Comparison of ENCODE assay signal across 32 cellular contexts in genomic region chr12:82800185-82800584, GRCh38.
"Had no signal": no experiment of that assay in that cellular context is flagged by ENCODE, and none has a peak within 500 bp of the region (broad histone marks: within the 10 kb centered on the region; RNA-seq: fewer than 3 reads in every experiment).

No MANE protein-coding gene starts in this region.

- H3K36me3 Mint-ChIP-seq: activated naive CD8-positive, alpha-beta T cell treated with anti-CD3 and anti-CD28 coated beads for 36 hours; stimulated activated effector memory CD8-positive, alpha-beta T cell treated with anti-CD3 and anti-CD28 coated beads, Interleukin-12 subunit alpha, Interleukin-12 subunit beta, amount 100 ng/mL, for 72 hours had no signal

- H3K27me3 Mint-ChIP-seq: activated CD4-positive, alpha-beta memory T cell treated with anti-CD3 and anti-CD28 coated beads for 36 hours; activated naive CD8-positive, alpha-beta T cell treated with anti-CD3 and anti-CD28 coated beads for 36 hours; memory B cell; naive thymus-derived CD4-positive, alpha-beta T cell; stimulated activated naive CD8-positive, alpha-beta T cell treated with anti-CD3 and anti-CD28 coated beads, Interleukin-15, Interleukin-2, amounts not matched to agents 100 ng/mL and 50 ng/mL, for 24 hours; T-helper 17 cell had no signal

- DNase-seq: activated CD4-positive, alpha-beta memory T cell treated with anti-CD3 and anti-CD28 coated beads for 36 hours; activated CD4-positive, alpha-beta T cell treated with anti-CD3 and anti-CD28 coated beads, Interleukin-2, amount 10 ng/mL, durations not matched to agents 24 days and 14 days; activated CD4-positive, CD25-positive, alpha-beta regulatory T cell treated with anti-CD3 and anti-CD28 coated beads, Interleukin-2, amount 50 U/mL, for 72 hours; activated CD8-positive, alpha-beta memory T cell treated with anti-CD3 and anti-CD28 coated beads, Interleukin-2, amount 50 U/mL, for 4 hours; activated effector memory CD4-positive, alpha-beta T cell treated with anti-CD3 and anti-CD28 coated beads, Interleukin-2, amount 50 U/mL, for 16 hours; activated naive CD4-positive, alpha-beta T cell treated with anti-CD3 and anti-CD28 coated beads for 36 hours; activated naive CD8-positive, alpha-beta T cell treated with anti-CD3 and anti-CD28 coated beads for 36 hours; activated T-cell treated with anti-CD3 and anti-CD28 coated beads, Interleukin-2, amount 50 U/mL, for 1 hour; adrenal gland; aorta; body of pancreas; endodermal cell; head of caudate nucleus; hypothalamus; immature natural killer cell; midbrain; naive thymus-derived CD4-positive, alpha-beta T cell; ovary; psoas muscle; sigmoid colon; small intestine; stimulated activated CD4-positive, alpha-beta T cell treated with anti-CD3 and anti-CD28 coated beads, Interleukin-4, amount 100 ng/mL, for 24 hours; substantia nigra; T-helper 17 cell; T1000; thyroid gland; upper lobe of right lung had no signal

- H3K4me3 Mint-ChIP-seq: activated CD4-positive, alpha-beta memory T cell treated with anti-CD3 and anti-CD28 coated beads for 36 hours; activated CD4-positive, alpha-beta T cell treated with anti-CD3 and anti-CD28 coated beads, Interleukin-2, amount 10 ng/mL, durations not matched to agents 24 days and 14 days; activated naive CD4-positive, alpha-beta T cell treated with anti-CD3 and anti-CD28 coated beads for 36 hours; activated naive CD8-positive, alpha-beta T cell treated with anti-CD3 and anti-CD28 coated beads for 36 hours; activated T-helper 1 cell treated with anti-CD3 and anti-CD28 coated beads, Interleukin-12 subunit alpha, Interleukin-12 subunit beta, Interleukin-2, Interleukin-4 antibody, amounts not matched to agents 30 ng/mL and 10 ng/mL and 1 ng/mL, durations not matched to agents 14 hours and 24 hours and 36 hours; endodermal cell; immature natural killer cell; memory B cell; naive thymus-derived CD4-positive, alpha-beta T cell; stimulated activated effector memory CD8-positive, alpha-beta T cell treated with anti-CD3 and anti-CD28 coated beads, Interleukin-12 subunit alpha, Interleukin-12 subunit beta, amount 100 ng/mL, for 72 hours; stimulated activated naive CD8-positive, alpha-beta T cell treated with anti-CD3 and anti-CD28 coated beads, Interleukin-15, Interleukin-2, amounts not matched to agents 100 ng/mL and 50 ng/mL, for 24 hours; T-helper 17 cell had no signal

- H3K4me1 Mint-ChIP-seq: activated CD4-positive, alpha-beta T cell treated with anti-CD3 and anti-CD28 coated beads, Interleukin-2, amount 10 ng/mL, durations not matched to agents 24 days and 14 days; activated naive CD8-positive, alpha-beta T cell treated with anti-CD3 and anti-CD28 coated beads for 36 hours; immature natural killer cell; memory B cell; naive thymus-derived CD4-positive, alpha-beta T cell; stimulated activated effector memory CD8-positive, alpha-beta T cell treated with anti-CD3 and anti-CD28 coated beads, Interleukin-12 subunit alpha, Interleukin-12 subunit beta, amount 100 ng/mL, for 72 hours had no signal

- H3K9me3 Mint-ChIP-seq: activated CD4-positive, alpha-beta memory T cell treated with anti-CD3 and anti-CD28 coated beads for 36 hours; activated CD4-positive, alpha-beta T cell treated with anti-CD3 and anti-CD28 coated beads, Interleukin-2, amount 10 ng/mL, durations not matched to agents 24 days and 14 days; activated naive CD4-positive, alpha-beta T cell treated with anti-CD3 and anti-CD28 coated beads for 36 hours; activated naive CD8-positive, alpha-beta T cell treated with anti-CD3 and anti-CD28 coated beads for 36 hours; activated T-helper 1 cell treated with anti-CD3 and anti-CD28 coated beads, Interleukin-12 subunit alpha, Interleukin-12 subunit beta, Interleukin-2, Interleukin-4 antibody, amounts not matched to agents 30 ng/mL and 10 ng/mL and 1 ng/mL, durations not matched to agents 14 hours and 24 hours and 36 hours; memory B cell; stimulated activated effector memory CD8-positive, alpha-beta T cell treated with anti-CD3 and anti-CD28 coated beads, Interleukin-12 subunit alpha, Interleukin-12 subunit beta, amount 100 ng/mL, for 72 hours; stimulated activated naive CD8-positive, alpha-beta T cell treated with anti-CD3 and anti-CD28 coated beads, Interleukin-15, Interleukin-2, amounts not matched to agents 100 ng/mL and 50 ng/mL, for 24 hours had no signal

- ATAC-seq: body of pancreas; gastroesophageal sphincter; naive thymus-derived CD4-positive, alpha-beta T cell; psoas muscle; stimulated activated effector memory CD8-positive, alpha-beta T cell treated with anti-CD3 and anti-CD28 coated beads, Interleukin-12 subunit alpha, Interleukin-12 subunit beta, amount 100 ng/mL, for 72 hours; T-helper 17 cell; upper lobe of right lung had no signal

- H3K27ac ChIP-seq: adrenal gland, body of pancreas, gastroesophageal sphincter, ovary, psoas muscle, sigmoid colon, thyroid gland, upper lobe of right lung had no signal

- H3K27ac Mint-ChIP-seq: activated CD4-positive, alpha-beta memory T cell treated with anti-CD3 and anti-CD28 coated beads for 36 hours; activated CD4-positive, alpha-beta T cell treated with anti-CD3 and anti-CD28 coated beads, Interleukin-2, amount 10 ng/mL, durations not matched to agents 24 days and 14 days; activated naive CD4-positive, alpha-beta T cell treated with anti-CD3 and anti-CD28 coated beads for 36 hours; activated naive CD8-positive, alpha-beta T cell treated with anti-CD3 and anti-CD28 coated beads for 36 hours; activated T-helper 1 cell treated with anti-CD3 and anti-CD28 coated beads, Interleukin-12 subunit alpha, Interleukin-12 subunit beta, Interleukin-2, Interleukin-4 antibody, amounts not matched to agents 30 ng/mL and 10 ng/mL and 1 ng/mL, durations not matched to agents 14 hours and 24 hours and 36 hours; endodermal cell; immature natural killer cell; memory B cell; naive thymus-derived CD4-positive, alpha-beta T cell; stimulated activated effector memory CD8-positive, alpha-beta T cell treated with anti-CD3 and anti-CD28 coated beads, Interleukin-12 subunit alpha, Interleukin-12 subunit beta, amount 100 ng/mL, for 72 hours; stimulated activated naive CD8-positive, alpha-beta T cell treated with anti-CD3 and anti-CD28 coated beads, Interleukin-15, Interleukin-2, amounts not matched to agents 100 ng/mL and 50 ng/mL, for 24 hours; T-helper 17 cell had no signal
